Comparison of ENCODE assay signal across 19 cellular contexts in the genomic region with DNA sequence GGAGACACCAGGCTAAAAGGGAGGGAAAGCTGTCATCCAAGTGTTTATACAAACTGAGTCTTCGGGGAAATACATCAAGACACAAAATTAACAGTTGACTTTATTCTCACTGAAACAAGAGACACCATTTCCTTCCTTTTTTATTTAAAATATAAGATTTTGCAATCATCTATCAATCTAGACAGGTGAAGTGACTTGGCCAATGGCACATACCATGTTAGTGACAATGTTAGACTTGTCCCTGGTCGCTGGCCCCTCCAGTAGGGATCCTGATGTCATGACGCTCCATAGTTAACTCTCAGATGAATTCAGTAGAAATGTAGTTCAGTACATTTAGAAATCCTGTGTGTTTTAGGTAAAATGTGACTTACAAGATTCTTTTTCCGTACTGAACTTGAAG. TPM values are rescaled to one million over a fixed set of nuclear protein-coding genes. Genes with fewer than 3 reads are reported as not detected.
DNase-seq lines count a peak whose midpoint lies in the region; ATAC-seq, FAIRE-seq and TF ChIP-seq lines count a peak whose summit lies in the region.
"Had no signal": no experiment of that assay in that cellular context is flagged by ENCODE, and none has a peak within 500 bp of the region (broad histone marks: within the 10 kb centered on the region; RNA-seq: fewer than 3 reads in every experiment).

No MANE protein-coding gene starts in this region.

- H2BK5ac ChIP-seq in H1 (ENCODE audit: low read depth, low read length), result no peak overlapping the region

- no peaks in the 10 kb centered on the region for H4K20me1 ChIP-seq in H1 (replicated peaks in 1 of 2; ENCODE audit: control insufficient read depth in 1 of 2, insufficient read depth in 2 of 2, low read length in 2 of 2)

- TF ChIP-seq CTCF in heart right ventricle (IDR thresholded peaks at IDR 0.05), result no peak
- TF ChIP-seq CTCF in H1 (IDR thresholded peaks at IDR 0.05; ENCODE audit: control extremely low read depth in 1 of 3, insufficient read depth in 1 of 3, low read depth in 1 of 3, low read length in 3 of 3), result no peak
- TF ChIP-seq CTCF in mesothelial cell of epicardium (IDR thresholded peaks at IDR 0.05; ENCODE audit: unreplicated experiment), result no peak
- TF ChIP-seq CTCF in type B pancreatic cell (conservative IDR thresholded peaks at IDR 0.05), result no peak
- TF ChIP-seq CTCF in glutamatergic neuron (IDR thresholded peaks at IDR 0.05; ENCODE audit: partially characterized antibody, unreplicated experiment), result no peak

- H3K4me3 ChIP-seq in heart right ventricle (peak overlapping the region in 7 of 10 donors; percentile 68 to 88 (median 81)), H1 (ENCODE audit: extremely low read depth in 1 of 4, insufficient read depth in 2 of 4, low read depth in 3 of 4, low read length in 4 of 4) (peak overlapping the region in 1 of 4 experiments; percentile 55; a peak in 2 of 8 replicates)

- no peak for DNase-seq in heart right ventricle
- no peak for DNase-seq in left ventricle myocardium superior
- DNase-seq in H1 (ENCODE audit: low read depth in 1 of 2, low spot score in 2 of 2), result no peak
- DNase-seq in mesothelial cell of epicardium (ENCODE audit: low spot score in 2 of 2, unreplicated experiment in 2 of 2), result no peak
- DNase-seq in type B pancreatic cell (ENCODE audit: extremely low spot score, unreplicated experiment), result no peak
- no peak for DNase-seq in COLO829 (ENCODE audit: low spot score)
- DNase-seq in glutamatergic neuron, result no peak
- DNase-seq: ACHN; activated CD4-positive, alpha-beta memory T cell treated with anti-CD3 and anti-CD28 coated beads, Interleukin-2, amount 10 ng/mL, durations not matched to agents 7 days and 5 days; activated naive CD8-positive, alpha-beta T cell treated with anti-CD3 and anti-CD28 coated beads, Interleukin-2, amount 10 ng/mL, durations not matched to agents 7 days and 5 days; activated T-cell treated with anti-CD3 and anti-CD28 coated beads, Interleukin-2, amount 50 U/mL, for 48 hours; CD8-positive, alpha-beta memory T cell; KG1; kidney; NCI-H2171; Peyer's patch; spleen had no signal

- H4K8ac ChIP-seq in H1 (ENCODE audit: extremely low read depth, insufficient read depth, low read length), result no peak overlapping the region

- no peak for FAIRE-seq in H1 (lab: Jason Lieb, UNC)
- FAIRE-seq: bronchial epithelial cell, kidney had no signal

- TF ChIP-seq RAD21 in H1 (IDR thresholded peaks at IDR 0.05 in 1 of 2, conservative IDR thresholded peaks at IDR 0.05 in 1 of 2; ENCODE audit: low read depth in 2 of 2, low read length in 2 of 2), result no peak

- no peak overlapping the region for H3K56ac ChIP-seq in H1 (replicated peaks; ENCODE audit: insufficient read length, low read depth, low read length)

- no peak overlapping the region for H4K91ac ChIP-seq in H1 (replicated peaks; ENCODE audit: insufficient read length, low read length)

- H3K27me3 Mint-ChIP-seq in mesothelial cell of epicardium (ENCODE audit: low read depth) (no peaks in the 10 kb centered on the region), type B pancreatic cell (no peaks in the 10 kb centered on the region), glutamatergic neuron (ENCODE audit: unreplicated experiment) (peaks cover 14% of the 10 kb centered on the region)

- WGBS in heart right ventricle, 2 donors, result 53 to 77% methylated on average over 4 of the region's 4 CpGs
- 74% methylated on average over 4 of the region's 4 CpGs; no CpG with 5 or more reads in 1 of the 2 experiments for WGBS in H1 (ENCODE audit: extremely low coverage in 1 of 2, insufficient coverage in 1 of 2, insufficient read length in 1 of 2, insufficient replicate concordance in 2 of 2, low coverage in 1 of 2, low lambda C conversion rate in 2 of 2, missing lambda C conversion rate in 1 of 2), 2 experiments

- H2BK12ac ChIP-seq in H1 (ENCODE audit: low read depth, low read length), result no peak overlapping the region

- peak overlapping the region; percentile 27 to 65; a peak in 2 of 4 replicates for H3K4me2 ChIP-seq in H1 (ENCODE audit: insufficient read depth in 1 of 2, low read depth in 2 of 2, low read length in 2 of 2)

- peaks cover 41% of the 10 kb centered on the region for H3K4me1 Mint-ChIP-seq in mesothelial cell of epicardium
- peaks cover 46% of the 10 kb centered on the region for H3K4me1 Mint-ChIP-seq in type B pancreatic cell (ENCODE audit: unreplicated experiment)
- peaks cover 3% of the 10 kb centered on the region for H3K4me1 Mint-ChIP-seq in glutamatergic neuron (ENCODE audit: low read depth, unreplicated experiment)

- no peaks in the 10 kb centered on the region; the same call in 1 of the 2 replicates for H3K79me1 ChIP-seq in H1 (ENCODE audit: low read depth, low read length)

- H2AK5ac ChIP-seq in H1 (ENCODE audit: low read depth, low read length), result no peak overlapping the region

- no peak overlapping the region for H2BK20ac ChIP-seq in H1 (ENCODE audit: low read length)

- H3K23me2 ChIP-seq in H1 (ENCODE audit: low read depth, low read length), result peaks cover 7% of the 10 kb centered on the region

- H2BK120ac ChIP-seq in H1 (replicated peaks; ENCODE audit: low read depth, low read length), result no peak overlapping the region

- H3K23ac ChIP-seq in H1 (ENCODE audit: insufficient read length), result no peak overlapping the region

- H3K27ac Mint-ChIP-seq in mesothelial cell of epicardium (peak overlapping the region; percentile 21), type B pancreatic cell (peak overlapping the region; percentile 82), glutamatergic neuron (ENCODE audit: unreplicated experiment) (no peak overlapping the region)
- H3K27ac Mint-ChIP-seq: activated CD4-positive, alpha-beta memory T cell treated with anti-CD3 and anti-CD28 coated beads, Interleukin-2, amount 10 ng/mL, durations not matched to agents 7 days and 5 days; activated naive CD8-positive, alpha-beta T cell treated with anti-CD3 and anti-CD28 coated beads, Interleukin-2, amount 10 ng/mL, durations not matched to agents 7 days and 5 days had no signal

- TF ChIP-seq EP300 in H1 (IDR thresholded peaks at IDR 0.05; ENCODE audit: borderline replicate concordance in 1 of 2, low read depth in 2 of 2, low read length in 2 of 2), result no peak

- peaks cover 0 to 63% (median 38%) of the 10 kb centered on the region in 9 donors for H3K4me1 ChIP-seq in heart right ventricle
- H3K4me1 ChIP-seq in H1 (replicated peaks in 1 of 4; ENCODE audit: control insufficient read depth in 3 of 4, insufficient read depth in 4 of 4, low read length in 3 of 4), result peaks cover 11 to 37% (median 24%) of the 10 kb centered on the region in 4 experiments

- no peak overlapping the region for H2AFZ ChIP-seq in H1 (ENCODE audit: low read length)

- H3K14ac ChIP-seq in H1 (ENCODE audit: insufficient read length), result no peak overlapping the region

- intact Hi-C loops in heart right ventricle (cut with DNase I), result loop anchor here in 6 of 10 donors (10.0 kb wide), 4 partner anchors 49 to 161 kb away; no protein-coding TSS in a partner anchor
- intact Hi-C loops in left ventricle myocardium superior (cut with micrococcal nuclease), result no loop called here

- TF ChIP-seq POLR2A in H1 (IDR thresholded peaks at IDR 0.05; ENCODE audit: control extremely low read depth in 1 of 2, low read depth in 2 of 2, low read length in 2 of 2), result no peak

- no peaks in the 10 kb centered on the region for H3K9me3 ChIP-seq in heart right ventricle
- no peaks in the 10 kb centered on the region for H3K9me3 ChIP-seq in H1 (ENCODE audit: insufficient read depth in 2 of 2, low read depth in 1 of 2, low read length in 1 of 2)
- H3K9me3 ChIP-seq: Peyer's patch, spleen had no signal

- H3K9me3 Mint-ChIP-seq in mesothelial cell of epicardium (no peaks in the 10 kb centered on the region), type B pancreatic cell (no peaks in the 10 kb centered on the region), glutamatergic neuron (ENCODE audit: unreplicated experiment) (peaks cover 2% of the 10 kb centered on the region)
- H3K9me3 Mint-ChIP-seq: activated CD4-positive, alpha-beta memory T cell treated with anti-CD3 and anti-CD28 coated beads, Interleukin-2, amount 10 ng/mL, durations not matched to agents 7 days and 5 days; activated naive CD8-positive, alpha-beta T cell treated with anti-CD3 and anti-CD28 coated beads, Interleukin-2, amount 10 ng/mL, durations not matched to agents 7 days and 5 days had no signal

- no peak overlapping the region for H3K9ac ChIP-seq in H1 (replicated peaks in 1 of 4; ENCODE audit: extremely low read depth in 1 of 4, low read depth in 3 of 4, low read length in 3 of 4)

- H4K5ac ChIP-seq in H1 (ENCODE audit: insufficient read length, low read depth, low read length), result no peak overlapping the region

- H2BK15ac ChIP-seq in H1 (ENCODE audit: low read length), result no peak overlapping the region

- POLR2A ChIA-PET in H1 (lab: Charles Lee; ENCODE audit: partially characterized antibody), result interaction anchor here (1.1 kb wide), 1 partner anchor 13 kb away, joined by 3 read pairs; no protein-coding TSS in a partner anchor

- H3K4me3 Mint-ChIP-seq in mesothelial cell of epicardium (no peak overlapping the region), type B pancreatic cell (peak overlapping the region; percentile 86), glutamatergic neuron (ENCODE audit: unreplicated experiment) (no peak overlapping the region)
- H3K4me3 Mint-ChIP-seq: activated CD4-positive, alpha-beta memory T cell treated with anti-CD3 and anti-CD28 coated beads, Interleukin-2, amount 10 ng/mL, durations not matched to agents 7 days and 5 days; activated naive CD8-positive, alpha-beta T cell treated with anti-CD3 and anti-CD28 coated beads, Interleukin-2, amount 10 ng/mL, durations not matched to agents 7 days and 5 days; CD8-positive, alpha-beta memory T cell had no signal

- peaks cover 6% of the 10 kb centered on the region for H3K36me3 Mint-ChIP-seq in mesothelial cell of epicardium
- H3K36me3 Mint-ChIP-seq in type B pancreatic cell, result peaks cover 9% of the 10 kb centered on the region
- no peaks in the 10 kb centered on the region for H3K36me3 Mint-ChIP-seq in glutamatergic neuron (ENCODE audit: unreplicated experiment)
- H3K36me3 Mint-ChIP-seq: activated naive CD8-positive, alpha-beta T cell treated with anti-CD3 and anti-CD28 coated beads, Interleukin-2, amount 10 ng/mL, durations not matched to agents 7 days and 5 days; CD8-positive, alpha-beta memory T cell had no signal

- peaks cover 0 to 57% of the 10 kb centered on the region in 2 experiments; a peak in 2 of 4 replicates for H3K79me2 ChIP-seq in H1 (ENCODE audit: control insufficient read depth in 1 of 2, insufficient read depth in 2 of 2, low read length in 2 of 2)

- peaks cover 0 to 30% (median 0%) of the 10 kb centered on the region in 7 donors for H3K27me3 ChIP-seq in heart right ventricle
- no peaks in the 10 kb centered on the region for H3K27me3 ChIP-seq in H1 (replicated peaks in 1 of 4; ENCODE audit: control insufficient read depth in 3 of 4, extremely low read depth in 1 of 4, insufficient read depth in 3 of 4, low read length in 3 of 4)
- H3K27me3 ChIP-seq: Peyer's patch had no signal

- H3K27ac ChIP-seq in heart right ventricle (peak overlapping the region in 8 of 10 donors; percentile 39 to 98 (median 91)), H1 (ENCODE audit: low read depth, low read length) (no peak overlapping the region)

- no peak overlapping the region for H3K4ac ChIP-seq in H1 (replicated peaks; ENCODE audit: insufficient read length, low read depth, low read length)

- H3K36me3 ChIP-seq in heart right ventricle (peaks cover 0 to 8% (median 0%) of the 10 kb centered on the region in 9 donors), H1 (ENCODE audit: control insufficient read depth in 2 of 4, insufficient read depth in 4 of 4, low read length in 3 of 4) (no peaks in the 10 kb centered on the region)
- H3K36me3 ChIP-seq: Peyer's patch, spleen had no signal

- no peak overlapping the region for H3K18ac ChIP-seq in H1 (ENCODE audit: extremely low read depth, low read length)

- CTCF ChIA-PET in H1 (lab: Charles Lee; ENCODE audit: partially characterized antibody), result interaction anchor here (0.6 to 1.7 kb wide), 3 partner anchors 16 to 118 kb away, joined by 3 to 5 read pairs (median 4); no protein-coding TSS in a partner anchor

- no peak for ATAC-seq in heart right ventricle
- ATAC-seq in left ventricle myocardium superior, result no peak
- no peak for ATAC-seq in GM21786 (IDR thresholded peaks at IDR 0.05; ENCODE audit: unreplicated experiment)

RNA-seq across cellular contexts. Expression of gene SASH1, which starts 2.9 kb away (rescaled TPM):
- total RNA-seq in heart right ventricle (10 to 100 TPM; 19.0 to 47.1 (median 27.1) TPM), left ventricle myocardium superior (31.8 TPM), mesothelial cell of epicardium (24.0 to 30.2 TPM (median 28.7 TPM) in 3 replicates), type B pancreatic cell (ENCODE audit: low replicate concordance) (61.3 and 99.9 TPM in 2 replicates), glutamatergic neuron (ENCODE audit: unreplicated experiment) (5.0 TPM)
- polyA plus RNA-seq in heart right ventricle (10 to 100 TPM in 1 of 2 donors, 1 to 10 TPM in 1; 6.9 to 19.6 TPM), H1 (2011; rRNA removed) (6.0 and 6.9 TPM in 2 replicates)
- 18.0 and 20.2 TPM in 2 replicates for total RNA-seq in H1 (2021; fragmentation: NEBNext Ultra II Directional; extraction: Animal tissue kit (Norgen Biotek cat#: 25700))
- 8.0 TPM for polyA plus RNA-seq in H1 (2011; cell fraction: cytosol; rRNA removed)
- 11.8 TPM for polyA plus RNA-seq in H1 (2011; cell fraction: nucleus; rRNA removed)
- polyA plus RNA-seq in H1 (2012, experiment 1 of 2), result 8.9 to 9.5 TPM (median 9.4 TPM) in 4 replicates
- polyA plus RNA-seq in H1 (2012, experiment 2 of 2), result 1.0 TPM
- 7.6 TPM for polyA plus RNA-seq in H1 (2013, experiment 1 of 2)
- polyA plus RNA-seq in H1 (2013, experiment 2 of 2), result 6.6 TPM
- 14.6 and 19.3 TPM in 2 replicates for polyA minus RNA-seq in H1 (2011; rRNA and poly(A)+ RNA removed)
- polyA minus RNA-seq in H1 (2011; cell fraction: cytosol; rRNA and poly(A)+ RNA removed), result 16.5 TPM
- 37.0 TPM for polyA minus RNA-seq in H1 (2011; cell fraction: nucleus; rRNA and poly(A)+ RNA removed)
- total RNA-seq: activated naive CD8-positive, alpha-beta T cell treated with anti-CD3 and anti-CD28 coated beads, Interleukin-2, amount 10 ng/mL, durations not matched to agents 7 days and 5 days had no signal
- polyA plus RNA-seq: CD8-positive, alpha-beta memory T cell had no signal
